18 cellular contexts compared by ENCODE assay signal in the genomic region with DNA sequence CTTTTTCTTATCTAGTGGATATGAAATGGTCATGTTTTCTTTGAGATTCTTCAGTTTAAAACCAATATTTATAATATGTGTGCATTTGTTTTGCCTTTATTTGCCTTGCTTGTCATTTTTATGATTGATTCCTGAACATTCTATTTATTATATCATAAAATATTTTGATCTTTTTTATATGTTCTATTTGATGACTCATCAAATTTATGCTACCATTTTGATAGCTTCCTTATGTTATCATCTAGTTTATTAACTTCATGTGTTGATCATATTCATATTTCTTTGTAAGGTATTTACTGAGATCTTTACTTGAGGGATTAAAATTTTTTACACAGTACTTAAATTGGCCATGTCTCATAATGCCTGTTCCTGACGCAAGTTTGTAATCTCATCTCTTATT.
DNase-seq lines count a peak whose midpoint lies in the region; ATAC-seq, FAIRE-seq and TF ChIP-seq lines count a peak whose summit lies in the region.
"Had no signal": no experiment of that assay in that cellular context is flagged by ENCODE, and none has a peak within 500 bp of the region (broad histone marks: within the 10 kb centered on the region; RNA-seq: fewer than 3 reads in every experiment).

No MANE protein-coding gene starts in this region.

- H3K79me2 ChIP-seq in K562 (ENCODE audit: control insufficient read depth, insufficient read depth, low read length): no peaks in the 10 kb centered on the region

- H3K27ac ChIP-seq in IMR-90 (ENCODE audit: insufficient read depth, low read length) (no peak overlapping the region), K562 (ENCODE audit: extremely low read depth, low read depth, low read length) (no peak overlapping the region)
- H3K27ac ChIP-seq: BLaER1 had no signal

- CTCF ChIA-PET in IMR-90 (lab: Yijun Ruan, JAX): no interaction called here
- CTCF ChIA-PET in K562 (lab: Yijun Ruan, JAX; ENCODE audit: low intra/inter-chr PET ratio): no interaction called here

- H2BK15ac ChIP-seq in IMR-90 (ENCODE audit: low read depth, low read length): no peak overlapping the region

- no peak overlapping the region for H3K56ac ChIP-seq in IMR-90 (ENCODE audit: extremely low read depth, insufficient read depth, low read length)

- H3K27me3 ChIP-seq in IMR-90 (ENCODE audit: control insufficient read depth, insufficient read depth, low read length): no peaks in the 10 kb centered on the region
- no peaks in the 10 kb centered on the region for H3K27me3 ChIP-seq in K562 (ENCODE audit: control insufficient read depth in 2 of 2, insufficient read depth in 2 of 2, low read length in 2 of 2)
- H3K27me3 ChIP-seq: BLaER1 had no signal

- H4K8ac ChIP-seq in IMR-90 (ENCODE audit: low read depth in 2 of 2, low read length in 2 of 2): no peak overlapping the region

- H3K23ac ChIP-seq in IMR-90 (ENCODE audit: low read depth, low read length): no peak overlapping the region

- H3K9me3 ChIP-seq in IMR-90 (ENCODE audit: control insufficient read depth, insufficient read depth, low read length): peaks cover 7% of the 10 kb centered on the region
- no peaks in the 10 kb centered on the region for H3K9me3 ChIP-seq in K562 (replicated peaks; ENCODE audit: control insufficient read depth, insufficient read depth, low read depth, low read length)
- H3K9me3 ChIP-seq: Caco-2 had no signal

- in situ Hi-C loops in IMR-90 (cut with MboI; ENCODE audit: low sequenced_read_pairs) (no loop called here), K562 (cut with MboI) (no loop called here)

- H4K91ac ChIP-seq in IMR-90 (ENCODE audit: insufficient read depth, low read depth, low read length): no peak overlapping the region

- BruUV-seq in IMR-90 (replicated peaks; lab: Mats Ljungman, UMichigan): no TSS peak
- BruUV-seq in K562 (replicated peaks; lab: Mats Ljungman, UMichigan): no TSS peak

- no peak overlapping the region for H2AFZ ChIP-seq in IMR-90 (replicated peaks; ENCODE audit: low read length, poor library complexity)
- H2AFZ ChIP-seq in K562 (ENCODE audit: low read depth, low read length): no peak overlapping the region

- no peak overlapping the region for H2BK120ac ChIP-seq in IMR-90 (ENCODE audit: low read depth, low read length)

- dilution Hi-C loops in IMR-90 (cut with HindIII; ENCODE audit: low sequenced_read_pairs, unreplicated experiment): no loop called here

- H4K20me1 ChIP-seq in IMR-90 (ENCODE audit: insufficient read depth, low read length) (no peaks in the 10 kb centered on the region), K562 (replicated peaks; ENCODE audit: control insufficient read depth, insufficient read depth, low read length) (no peaks in the 10 kb centered on the region)
- H4K20me1 ChIP-seq: BLaER1 had no signal

- H3K9me1 ChIP-seq in IMR-90 (ENCODE audit: insufficient read depth, low read length) (no peaks in the 10 kb centered on the region), K562 (ENCODE audit: control insufficient read depth, insufficient read depth, low read length) (no peaks in the 10 kb centered on the region)

- ATAC-seq in IMR-90 (ENCODE audit: low read depth) (no peak), K562 (no peak), GM21515 (IDR thresholded peaks at IDR 0.05; ENCODE audit: unreplicated experiment) (no peak)
- ATAC-seq: CD8-positive, alpha-beta T cell; GM12878 had no signal

- H2AK9ac ChIP-seq in IMR-90 (replicated peaks; ENCODE audit: low read depth, low read length, poor library complexity): no peak overlapping the region

- no CpG with 5 or more reads among the region's 1 CpG for WGBS in IMR-90 (ENCODE audit: extremely low coverage in 2 of 2, insufficient read length in 1 of 2), 2 experiments
- WGBS in K562 (ENCODE audit: insufficient coverage, low coverage, missing lambda C conversion rate): 0% methylated on average over 1 of the region's 1 CpG

- TF ChIP-seq CTCF in IMR-90 (conservative IDR thresholded peaks at IDR 0.05; ENCODE audit: low read depth, low read length) (no peak), K562 (IDR thresholded peaks at IDR 0.05 in 2 of 3, conservative IDR thresholded peaks at IDR 0.05 in 1 of 3; ENCODE audit: insufficient read depth in 2 of 3, low read depth in 1 of 3, low read length in 3 of 3) (no peak)

- no peak overlapping the region for H3K4ac ChIP-seq in IMR-90 (ENCODE audit: low read depth, low read length)

- POLR2A ChIA-PET in IMR-90 (lab: Charles Lee; ENCODE audit: unreplicated experiment) (no interaction called here), K562 (lab: Yijun Ruan, JAX) (no interaction called here)

- no peak overlapping the region for H3K14ac ChIP-seq in IMR-90 (replicated peaks; ENCODE audit: low read depth, low read length)

- H2BK20ac ChIP-seq in IMR-90 (ENCODE audit: low read depth, low read length): no peak overlapping the region

- peak; percentile 59 for FAIRE-seq in A204.1 (lab: Jason Lieb, UNC)
- no peak for FAIRE-seq in K562 (lab: Jason Lieb, UNC)
- FAIRE-seq: G401.6, GM12878 had no signal

- DNase-seq in IMR-90 (no peak), K562 (ENCODE audit: extremely low read depth in 1 of 4, low spot score in 3 of 4) (no peak), cerebellar nuclear complex (lab: John Stamatoyannopoulos, UW) (no peak), germinal center (ENCODE audit: low spot score) (no peak)
- DNase-seq: 8988T; Caco-2; CD4-positive, CD25-positive, alpha-beta regulatory T cell; CD8-positive, alpha-beta T cell; DMS153; DND-41; GOT3; H7; HCEC 1CT had no signal

- no peak overlapping the region for H4K5ac ChIP-seq in IMR-90 (ENCODE audit: low read depth, low read length)

- TF ChIP-seq POLR2A in IMR-90 (IDR thresholded peaks at IDR 0.05; ENCODE audit: low read depth, low read length): no peak
- TF ChIP-seq POLR2A in K562 (conservative IDR thresholded peaks at IDR 0.05): no peak

- no peak overlapping the region for H3K4me2 ChIP-seq in IMR-90 (ENCODE audit: low read depth, low read length)
- H3K4me2 ChIP-seq in K562 (ENCODE audit: insufficient read depth, low read length): no peak overlapping the region
- H3K4me2 ChIP-seq: BLaER1 had no signal

- no peaks in the 10 kb centered on the region for H3K79me1 ChIP-seq in IMR-90 (ENCODE audit: low read depth in 1 of 2, low read length in 2 of 2)

- H2BK5ac ChIP-seq in IMR-90 (ENCODE audit: low read depth, low read length, poor library complexity, severe bottlenecking): no peak overlapping the region

- no peak overlapping the region for H2AK5ac ChIP-seq in IMR-90 (ENCODE audit: low read depth, low read length)

- no peak overlapping the region for H3K9ac ChIP-seq in IMR-90 (ENCODE audit: low read depth, low read length)
- no peak overlapping the region for H3K9ac ChIP-seq in K562 (ENCODE audit: insufficient read depth in 1 of 2, low read depth in 2 of 2, low read length in 2 of 2)
- H3K9ac ChIP-seq: BLaER1 had no signal

- H3K4me3 ChIP-seq in IMR-90 (ENCODE audit: insufficient read depth, low read depth, low read length) (no peak overlapping the region), K562 (no peak overlapping the region)
- H3K4me3 ChIP-seq: BLaER1, GM12878 had no signal

- no peaks in the 10 kb centered on the region for H3K36me3 ChIP-seq in IMR-90 (ENCODE audit: control insufficient read depth, insufficient read depth, low read length)
- H3K36me3 ChIP-seq in K562 (ENCODE audit: control insufficient read depth, insufficient read depth, low read length): no peaks in the 10 kb centered on the region
- H3K36me3 ChIP-seq: BLaER1 had no signal

- no peak for TF ChIP-seq RAD21 in IMR-90 (IDR thresholded peaks at IDR 0.05; ENCODE audit: low read length)
- no peak for TF ChIP-seq RAD21 in K562 (CRISPR knock-in tag; conservative IDR thresholded peaks at IDR 0.05 in 1 of 2, IDR thresholded peaks at IDR 0.05 in 1 of 2)

- H3K4me1 ChIP-seq in IMR-90 (ENCODE audit: control insufficient read depth, insufficient read depth, low read length) (no peaks in the 10 kb centered on the region), K562 (replicated peaks in 1 of 2; ENCODE audit: control insufficient read depth in 2 of 2, insufficient read depth in 2 of 2, low read length in 2 of 2) (no peaks in the 10 kb centered on the region)
- H3K4me1 ChIP-seq: BLaER1, Caco-2 had no signal

- H3K18ac ChIP-seq in IMR-90 (ENCODE audit: low read depth, low read length): no peak overlapping the region

- intact Hi-C loops in IMR-90 (cut with micrococcal nuclease): no loop called here
- intact Hi-C loops in K562 (cut with micrococcal nuclease): no loop called here

- TF ChIP-seq EP300 in K562 (IDR thresholded peaks at IDR 0.05; ENCODE audit: low read length): no peak

TF ChIP-seq in IMR-90, 13 proteins besides CTCF, POLR2A, EP300 and RAD21 (continues in another document):
- no peak for TF ChIP-seq FOS (IDR thresholded peaks at IDR 0.05; ENCODE audit: low read depth, low read length)
- TF ChIP-seq CHD1 (IDR thresholded peaks at IDR 0.05; ENCODE audit: low read depth, low read length): no peak
- TF ChIP-seq USF2 (IDR thresholded peaks at IDR 0.05; ENCODE audit: low read depth, low read length): no peak
- TF ChIP-seq BHLHE40 (IDR thresholded peaks at IDR 0.05; ENCODE audit: low read depth, low read length): no peak
- TF ChIP-seq NFE2L2 (IDR thresholded peaks at IDR 0.05; ENCODE audit: low read depth, low read length): no peak
- TF ChIP-seq CEBPB (IDR thresholded peaks at IDR 0.05; ENCODE audit: low read depth, low read length): no peak

TF ChIP-seq in K562, 482 proteins besides CTCF, POLR2A, EP300 and RAD21 (continues in another document):
- TF ChIP-seq EHMT2 (IDR thresholded peaks at IDR 0.05) (no peak), MYBL2 (IDR thresholded peaks at IDR 0.05; ENCODE audit: low read depth) (no peak), MYBL2 (CRISPR knock-in tag; IDR thresholded peaks at IDR 0.05; ENCODE audit: borderline replicate concordance) (no peak), HDAC2 (IDR thresholded peaks at IDR 0.05) (no peak), SMAD2 (IDR thresholded peaks at IDR 0.05; ENCODE audit: low read depth, low read length) (no peak), ZNF143 (CRISPR knock-in tag; IDR thresholded peaks at IDR 0.05) (no peak), RBM14 (IDR thresholded peaks at IDR 0.05; ENCODE audit: borderline replicate concordance, insufficient read depth, low read depth, low read length) (no peak), HDGF (IDR thresholded peaks at IDR 0.05) (no peak), SIN3B (IDR thresholded peaks at IDR 0.05; ENCODE audit: low read depth) (no peak)
- TF ChIP-seq, protein P1, sequence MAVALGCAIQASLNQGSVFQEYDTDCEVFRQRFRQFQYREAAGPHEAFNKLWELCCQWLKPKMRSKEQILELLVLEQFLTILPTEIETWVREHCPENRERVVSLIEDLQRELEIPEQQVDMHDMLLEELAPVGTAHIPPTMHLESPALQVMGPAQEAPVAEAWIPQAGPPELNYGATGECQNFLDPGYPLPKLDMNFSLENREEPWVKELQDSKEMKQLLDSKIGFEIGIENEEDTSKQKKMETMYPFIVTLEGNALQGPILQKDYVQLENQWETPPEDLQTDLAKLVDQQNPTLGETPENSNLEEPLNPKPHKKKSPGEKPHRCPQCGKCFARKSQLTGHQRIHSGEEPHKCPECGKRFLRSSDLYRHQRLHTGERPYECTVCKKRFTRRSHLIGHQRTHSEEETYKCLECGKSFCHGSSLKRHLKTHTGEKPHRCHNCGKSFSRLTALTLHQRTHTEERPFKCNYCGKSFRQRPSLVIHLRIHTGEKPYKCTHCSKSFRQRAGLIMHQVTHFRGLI (CRISPR knock-in tag; IDR thresholded peaks at IDR 0.05): no peak
